In genomic region chrX:48695524-48695875, GRCh38 we compare ENCODE assay signal across 8 cellular contexts. TPM values are rescaled to one million over a fixed set of nuclear protein-coding genes. Genes with fewer than 3 reads are reported as not detected.
DNase-seq lines count a peak whose midpoint lies in the region; ATAC-seq and TF ChIP-seq lines count a peak whose summit lies in the region.

No MANE protein-coding gene starts in this region.

- peaks cover 2% of the 10 kb centered on the region for H3K36me3 Mint-ChIP-seq in T-helper 17 cell (ENCODE audit: low read depth)
- peaks cover 17% of the 10 kb centered on the region for H3K36me3 Mint-ChIP-seq in stimulated activated memory B cell treated with anti-CD40 and anti-IgM and Interleukin-4, amounts not matched to agents 10 μg/mL and 1 μg/mL and 100 μg/mL, for 72 hours

- ATAC-seq in T-helper 17 cell: no peak
- no peak for ATAC-seq in stimulated activated memory B cell treated with anti-CD40 and anti-IgM and Interleukin-4, amounts not matched to agents 10 μg/mL and 1 μg/mL and 100 μg/mL, for 72 hours
- ATAC-seq in GM21786 (IDR thresholded peaks at IDR 0.05; ENCODE audit: unreplicated experiment): no peak

- peak overlapping the region; percentile 99 for H3K27ac Mint-ChIP-seq in T-helper 17 cell
- peak overlapping the region; percentile 91 for H3K27ac Mint-ChIP-seq in stimulated activated memory B cell treated with anti-CD40 and anti-IgM and Interleukin-4, amounts not matched to agents 10 μg/mL and 1 μg/mL and 100 μg/mL, for 72 hours

- H3K4me1 ChIP-seq in right atrium auricular region: peaks cover 0 to 7% of the 10 kb centered on the region in 2 donors

- no peaks in the 10 kb centered on the region for H3K9me3 Mint-ChIP-seq in stimulated activated memory B cell treated with anti-CD40 and anti-IgM and Interleukin-4, amounts not matched to agents 10 μg/mL and 1 μg/mL and 100 μg/mL, for 72 hours

- peak overlapping the region in 1 of 2 donors; percentile 64 for H3K4me3 ChIP-seq in right atrium auricular region

- H3K27me3 Mint-ChIP-seq in T-helper 17 cell: no peaks in the 10 kb centered on the region
- no peaks in the 10 kb centered on the region for H3K27me3 Mint-ChIP-seq in stimulated activated memory B cell treated with anti-CD40 and anti-IgM and Interleukin-4, amounts not matched to agents 10 μg/mL and 1 μg/mL and 100 μg/mL, for 72 hours

- H3K36me3 ChIP-seq in right atrium auricular region: peaks cover 6% of the 10 kb centered on the region

- peak overlapping the region; percentile 89 to 90 for H3K27ac ChIP-seq in right atrium auricular region

- peak; percentile 52 for DNase-seq in NCI-H1092 treated with DMSO at 0.1 percent for 48 hours (lab: John Stamatoyannopoulos, UW)
- no peak for DNase-seq in NCI-H1092 (lab: John Stamatoyannopoulos, UW)
- DNase-seq in T-helper 17 cell: no peak
- no peak for DNase-seq in right atrium auricular region (ENCODE audit: low spot score)
- no peak for DNase-seq in CD1c-positive myeloid dendritic cell (ENCODE audit: extremely low spot score)
- no peak for DNase-seq in NCI-H128 (lab: John Stamatoyannopoulos, UW; ENCODE audit: unreplicated experiment)

- H3K4me1 Mint-ChIP-seq in T-helper 17 cell: peaks cover 12% of the 10 kb centered on the region
- peaks cover 16% of the 10 kb centered on the region for H3K4me1 Mint-ChIP-seq in stimulated activated memory B cell treated with anti-CD40 and anti-IgM and Interleukin-4, amounts not matched to agents 10 μg/mL and 1 μg/mL and 100 μg/mL, for 72 hours

- H3K9me3 ChIP-seq in T-helper 17 cell (ENCODE audit: control insufficient read depth, low read length, poor library complexity, severe bottlenecking) (no peaks in the 10 kb centered on the region), right atrium auricular region (no peaks in the 10 kb centered on the region)

- TF ChIP-seq CTCF in right atrium auricular region (IDR thresholded peaks at IDR 0.05): no peak

- H3K27me3 ChIP-seq in right atrium auricular region: no peaks in the 10 kb centered on the region

- H3K4me3 Mint-ChIP-seq in T-helper 17 cell: peak overlapping the region; percentile 94
- H3K4me3 Mint-ChIP-seq in stimulated activated memory B cell treated with anti-CD40 and anti-IgM and Interleukin-4, amounts not matched to agents 10 μg/mL and 1 μg/mL and 100 μg/mL, for 72 hours: peak overlapping the region; percentile 81

RNA-seq across cellular contexts. Expression of gene SUV39H1, which starts 1.0 kb away (rescaled TPM):
- total RNA-seq in T-helper 17 cell (1 to 10 TPM; 5.8 to 6.4 TPM), right atrium auricular region (1 to 10 TPM; 3.8 to 8.0 TPM)

RNA-seq across cellular contexts. Expression of gene WAS, which starts 11.9 kb away (rescaled TPM):
- total RNA-seq in T-helper 17 cell (100 to 1,000 TPM in 1 of 2 donors, 10 to 100 TPM in 1; 86.0 to 105 TPM), right atrium auricular region (1 to 10 TPM; 3.0 to 4.5 TPM)

Comparison
In these comparisons a context has a peak if more than half of its experiments do, and no peak if none do; other contexts are left out.
1. RNA of gene WAS, which starts 11.9 kb away (total RNA-seq): 86.0 to 105 TPM in T-helper 17 cell; 3.0 to 4.5 TPM in right atrium auricular region; every median in the first group is over 10 times any median in the second.